15 cellular contexts compared by ENCODE assay signal in genomic region chr10:118613863-118614262, GRCh38. TPM values are rescaled to one million over a fixed set of nuclear protein-coding genes. Genes with fewer than 3 reads are reported as not detected.
A peak's percentile ranks its signal among the peaks of the same experiment; 100 is the strongest.
DNase-seq lines count a peak whose midpoint lies in the region; FAIRE-seq and TF ChIP-seq lines count a peak whose summit lies in the region.
"Not testable (repeated sequence)": the region's sequence is repeated elsewhere in the genome, so short reads cannot be mapped to it uniquely, and the experiment has no call there.
"Had no signal": no experiment of that assay in that cellular context is flagged by ENCODE, and none has a peak within 500 bp of the region (broad histone marks: within the 10 kb centered on the region; RNA-seq: fewer than 3 reads in every experiment).

No MANE protein-coding gene starts in this region.

- H3K9me3 ChIP-seq in A673 (ENCODE audit: low read depth, low read length, poor library complexity, severe bottlenecking); SK-N-SH; WERI-Rb-1 (ENCODE audit: severe bottlenecking); endothelial cell of umbilical vein (replicated peaks; ENCODE audit: control insufficient read depth, insufficient read depth, low read length): not testable (repeated sequence)

- peaks cover 20% of the 10 kb centered on the region for H3K27me3 ChIP-seq in A673 (replicated peaks; ENCODE audit: insufficient read depth, low read depth, low read length, poor library complexity)
- not testable (repeated sequence) for H3K27me3 ChIP-seq in SK-N-SH (ENCODE audit: insufficient read depth); WERI-Rb-1 (ENCODE audit: insufficient read depth, low read depth, severe bottlenecking); endothelial cell of umbilical vein (ENCODE audit: control insufficient read depth in 2 of 2, insufficient read depth in 2 of 2, low read length in 2 of 2)

- peak; percentile 18 for DNase-seq in A673 (ENCODE audit: low spot score)
- peak; percentile 69 for DNase-seq in NCI-H82 (lab: John Stamatoyannopoulos, UW)
- not testable (repeated sequence) for DNase-seq in SK-N-SH
- DNase-seq in WERI-Rb-1, result peak; percentile 22
- peak; percentile 22 for DNase-seq in endothelial cell of umbilical vein (ENCODE audit: low read depth, low spot score)

- CTCF ChIA-PET in A673 (lab: Charles Lee); endothelial cell of umbilical vein (lab: Charles Lee): not testable (repeated sequence)
- CTCF ChIA-PET in SK-N-SH (lab: Yijun Ruan, JAX), result interaction anchor here (1.3 to 7.2 kb wide), 6 partner anchors 16 to 120 kb away, joined by 4 to 51 read pairs (median 14); partner anchors contain the start of gene PRLHR

- intact Hi-C loops in A673 (cut with micrococcal nuclease; ENCODE audit: unreplicated experiment); endothelial cell of umbilical vein (cut with micrococcal nuclease): not testable (repeated sequence)

- not testable (repeated sequence) for FAIRE-seq in endothelial cell of umbilical vein (lab: Jason Lieb, UNC)

- not testable (repeated sequence) for H4K20me1 ChIP-seq in SK-N-SH (ENCODE audit: insufficient read depth); endothelial cell of umbilical vein (replicated peaks; ENCODE audit: control insufficient read depth, extremely low read depth, insufficient read depth, low read length)

- not testable (repeated sequence) for H3K27ac ChIP-seq in A673 (ENCODE audit: low read depth, low read length, poor library complexity, severe bottlenecking); WERI-Rb-1; endothelial cell of umbilical vein (ENCODE audit: insufficient read depth, low read depth, low read length)
- H3K27ac ChIP-seq in SK-N-SH (ENCODE audit: low read depth in 2 of 2, low read length in 1 of 2), result peak overlapping the region in 1 of 2 experiments; percentile 65; a peak in 2 of 4 replicates

- TF ChIP-seq EP300 in SK-N-SH (IDR thresholded peaks at IDR 0.05; ENCODE audit: borderline replicate concordance in 1 of 2, low read depth in 1 of 2, low read length in 1 of 2), result peak in 1 of 2 experiments; percentile 55; a peak in 1 of 4 replicates

- H3K9me2 ChIP-seq in SK-N-SH, result not testable (repeated sequence)

- dilution Hi-C loops in endothelial cell of umbilical vein (cut with MboI; ENCODE audit: extremely low pct_ligation_motif_present, low sequenced_read_pairs), result not testable (repeated sequence)

- not testable (repeated sequence) for TF ChIP-seq CTCF in A673 (conservative IDR thresholded peaks at IDR 0.05; ENCODE audit: low read depth, low read length); SK-N-SH (IDR thresholded peaks at IDR 0.05); WERI-Rb-1 (IDR thresholded peaks at IDR 0.05; ENCODE audit: low read depth, low read length); endothelial cell of umbilical vein (IDR thresholded peaks at IDR 0.05; ENCODE audit: extremely low read depth in 1 of 2, insufficient read depth in 1 of 2, low read depth in 1 of 2, low read length in 2 of 2)

- not testable (repeated sequence) for TF ChIP-seq RAD21 in SK-N-SH (IDR thresholded peaks at IDR 0.05; ENCODE audit: low read length)

- not testable (repeated sequence) for H3F3A ChIP-seq in SK-N-SH (replicated peaks; ENCODE audit: insufficient read depth)

- WGBS in SK-N-SH (ENCODE audit: low lambda C conversion rate), result 9% methylated on average over 4 of the region's 4 CpGs

- TF ChIP-seq POLR2A in endothelial cell of umbilical vein (IDR thresholded peaks at IDR 0.05; ENCODE audit: low read depth, low read length), result not testable (repeated sequence)

- not testable (repeated sequence) for H3K36me3 ChIP-seq in A673 (ENCODE audit: insufficient read depth, low read length, poor library complexity, severe bottlenecking); SK-N-SH (replicated peaks in 1 of 2; ENCODE audit: control insufficient read depth in 1 of 2, insufficient read depth in 2 of 2, low read length in 1 of 2); WERI-Rb-1; endothelial cell of umbilical vein (ENCODE audit: control insufficient read depth in 2 of 2, extremely low read depth in 1 of 2, insufficient read depth in 2 of 2, low read length in 2 of 2)

- H3K4me3 ChIP-seq in A673 (ENCODE audit: low read depth, low read length, poor library complexity, severe bottlenecking); SK-N-SH (ENCODE audit: low read depth in 2 of 2, low read length in 1 of 2); WERI-Rb-1 (ENCODE audit: low read depth, low read length); endothelial cell of umbilical vein (replicated peaks in 1 of 3; ENCODE audit: insufficient read depth in 1 of 3, low read depth in 1 of 3, low read length in 3 of 3): not testable (repeated sequence)

- not testable (repeated sequence) for H2AFZ ChIP-seq in SK-N-SH (ENCODE audit: low read depth); endothelial cell of umbilical vein (ENCODE audit: low read depth, low read length)

- H3K9ac ChIP-seq in SK-N-SH; endothelial cell of umbilical vein (replicated peaks; ENCODE audit: extremely low read depth, insufficient read depth, low read length): not testable (repeated sequence)

- POLR2A ChIA-PET in A673 (lab: Charles Lee; ENCODE audit: low non-redundant PET), result interaction anchor here (0.6 kb wide), 1 partner anchor 23 kb away, joined by 4 read pairs; no protein-coding TSS in a partner anchor
- POLR2A ChIA-PET in SK-N-SH (lab: Yijun Ruan, JAX), result interaction anchor here (0.6 to 2.0 kb wide), 4 partner anchors 18 to 370 kb away, joined by 3 to 8 read pairs (median 4); no protein-coding TSS in a partner anchor
- POLR2A ChIA-PET in endothelial cell of umbilical vein (lab: Charles Lee), result not testable (repeated sequence)

- H3K9me1 ChIP-seq in endothelial cell of umbilical vein (replicated peaks; ENCODE audit: control insufficient read depth, extremely low read depth, insufficient read depth, low read length), result not testable (repeated sequence)

- H3K4me2 ChIP-seq in SK-N-SH; endothelial cell of umbilical vein (ENCODE audit: insufficient read depth, low read length): not testable (repeated sequence)

- not testable (repeated sequence) for BruUV-seq in A673 (replicated peaks; lab: Mats Ljungman, UMichigan); endothelial cell of umbilical vein (replicated peaks; lab: Mats Ljungman, UMichigan)

- H3K4me1 ChIP-seq in A673 (ENCODE audit: insufficient read depth, low read length, poor library complexity, severe bottlenecking) (peaks cover 11% of the 10 kb centered on the region), SK-N-SH (ENCODE audit: control insufficient read depth in 1 of 2, insufficient read depth in 2 of 2, low read depth in 1 of 2, low read length in 1 of 2) (peaks cover 0 to 40% of the 10 kb centered on the region in 2 experiments; a peak in 2 of 4 replicates)
- H3K4me1 ChIP-seq in endothelial cell of umbilical vein (ENCODE audit: control insufficient read depth, extremely low read depth, insufficient read depth, low read length), result not testable (repeated sequence)

- H3K79me2 ChIP-seq in SK-N-SH (ENCODE audit: insufficient read depth); endothelial cell of umbilical vein (ENCODE audit: control insufficient read depth, insufficient read depth, low read length): not testable (repeated sequence)

TF ChIP-seq in SK-N-SH, 30 proteins besides CTCF, POLR2A, EP300 and RAD21:
- TF ChIP-seq GATA2 (CRISPR knock-in tag; IDR thresholded peaks at IDR 0.05) (peak; percentile 97), RCOR1 (IDR thresholded peaks at IDR 0.05; ENCODE audit: low read length) (0 out of 2 replicates have a peak, but pooled peaks have one; percentile 42)

RNA-seq across cellular contexts. Expression of gene PRLHR, which starts 18.4 kb away (rescaled TPM):
- total RNA-seq in A673 (2021) (not detected in 2 replicates), endothelial cell of umbilical vein (not detected in 2 replicates)
- polyA plus RNA-seq in SK-N-SH (2012; rRNA removed) (0.03 TPM in 1 of 2 replicates, not detected in the other), endothelial cell of umbilical vein (not detected in 2 replicates)
- polyA plus RNA-seq in SK-N-SH (2012; cell fraction: cytosol; rRNA removed), result under 0.01 TPM in 2 replicates
- polyA plus RNA-seq in SK-N-SH (2012; cell fraction: nucleus; rRNA removed), result not detected in 2 replicates
- polyA plus RNA-seq in endothelial cell of umbilical vein (2011; cell fraction: cytosol; rRNA removed), result not detected in 2 replicates
- not detected in 2 replicates for polyA plus RNA-seq in endothelial cell of umbilical vein (2011; cell fraction: nucleus; rRNA removed)
- polyA plus RNA-seq in endothelial cell of umbilical vein (2012), result not detected in 2 replicates
- not detected in 2 replicates for polyA minus RNA-seq in endothelial cell of umbilical vein
- not detected for polyA minus RNA-seq in endothelial cell of umbilical vein (2011; cell fraction: cytosol; rRNA and poly(A)+ RNA removed)
- not detected in 2 replicates for polyA minus RNA-seq in endothelial cell of umbilical vein (2011; cell fraction: nucleus; rRNA and poly(A)+ RNA removed)
- total RNA-seq: A172; CD4-positive, alpha-beta memory T cell; CD4-positive, CD25-positive, alpha-beta regulatory T cell; CD8-positive, alpha-beta memory T cell; Daoy; G401; GM12878 had no signal
- polyA plus RNA-seq: A549; AG04450; CD14-positive monocyte; CD4-positive, alpha-beta memory T cell; CD4-positive, CD25-positive, alpha-beta regulatory T cell; CD8-positive, alpha-beta memory T cell; GM12878 had no signal
